Comparison of ENCODE assay signal across 13 cellular contexts in genomic region chr15:36358094-36358961, GRCh38.
DNase-seq lines count a peak whose midpoint lies in the region; ATAC-seq lines count a peak whose summit lies in the region.
"Had no signal": no experiment of that assay in that cellular context is flagged by ENCODE, and none has a peak within 500 bp of the region (broad histone marks: within the 10 kb centered on the region; RNA-seq: fewer than 3 reads in every experiment).

No MANE protein-coding gene starts in this region.

- no peak overlapping the region for H3K9ac ChIP-seq in duodenal mucosa (ENCODE audit: low read depth in 1 of 2, low read length in 2 of 2)
- H3K9ac ChIP-seq in rectal smooth muscle tissue (ENCODE audit: low read length): no peak overlapping the region

- no peaks in the 10 kb centered on the region for H3K27me3 Mint-ChIP-seq in activated naive CD4-positive, alpha-beta T cell treated with anti-CD3 and anti-CD28 coated beads for 36 hours (ENCODE audit: low read depth)

- H3K27ac ChIP-seq in duodenal mucosa (ENCODE audit: low read depth, low read length): peak overlapping the region; percentile 49
- peak overlapping the region; percentile 16 for H3K27ac ChIP-seq in rectal smooth muscle tissue (ENCODE audit: low read depth, low read length)
- H3K27ac ChIP-seq: body of pancreas, ovary had no signal

- H3K27me3 ChIP-seq in duodenal mucosa (ENCODE audit: control insufficient read depth in 1 of 2, insufficient read depth in 2 of 2, low read length in 2 of 2): no peaks in the 10 kb centered on the region
- H3K27me3 ChIP-seq in rectal smooth muscle tissue (ENCODE audit: control insufficient read depth, insufficient read depth, low read length): no peaks in the 10 kb centered on the region
- H3K27me3 ChIP-seq: body of pancreas, ovary had no signal

- H3K4me1 ChIP-seq in duodenal mucosa (ENCODE audit: control insufficient read depth in 1 of 2, insufficient read depth in 2 of 2, low read length in 2 of 2): peaks cover 0 to 6% of the 10 kb centered on the region in 2 donors
- H3K4me1 ChIP-seq in rectal smooth muscle tissue (ENCODE audit: control insufficient read depth, insufficient read depth, low read length): peaks cover 17% of the 10 kb centered on the region
- H3K4me1 ChIP-seq: body of pancreas had no signal

- H3K36me3 ChIP-seq in duodenal mucosa (ENCODE audit: control insufficient read depth in 1 of 2, insufficient read depth in 2 of 2, low read length in 2 of 2) (no peaks in the 10 kb centered on the region), rectal smooth muscle tissue (ENCODE audit: control insufficient read depth, insufficient read depth, low read length) (no peaks in the 10 kb centered on the region)
- H3K36me3 ChIP-seq: ovary had no signal

- no peak overlapping the region for H3K27ac Mint-ChIP-seq in activated naive CD4-positive, alpha-beta T cell treated with anti-CD3 and anti-CD28 coated beads for 36 hours

- no peaks in the 10 kb centered on the region for H3K36me3 Mint-ChIP-seq in activated naive CD4-positive, alpha-beta T cell treated with anti-CD3 and anti-CD28 coated beads for 36 hours (ENCODE audit: low read depth)

- DNase-seq in ELR (ENCODE audit: low read depth) (peak; percentile 61), NOMO-1 (lab: John Stamatoyannopoulos, UW; ENCODE audit: unreplicated experiment in 2 of 2) (peak; percentile 53 to 55), globus pallidus (ENCODE audit: low spot score) (no peak)
- no peak for DNase-seq in activated naive CD4-positive, alpha-beta T cell treated with anti-CD3 and anti-CD28 coated beads for 36 hours
- DNase-seq: activated CD4-positive, alpha-beta T cell treated with anti-CD3 and anti-CD28 coated beads, Interleukin-2, amount 50 U/mL, for 48 hours; body of pancreas; COR-L47; ovary had no signal

- intact Hi-C loops in activated naive CD4-positive, alpha-beta T cell treated with anti-CD3 and anti-CD28 coated beads for 36 hours (cut with micrococcal nuclease): no loop called here

- ATAC-seq in HG03108 (IDR thresholded peaks at IDR 0.05; ENCODE audit: unreplicated experiment) (no peak), GM18868 (IDR thresholded peaks at IDR 0.05; ENCODE audit: unreplicated experiment) (no peak)
- ATAC-seq: body of pancreas, Panc1 had no signal

- H3K4me1 Mint-ChIP-seq in activated naive CD4-positive, alpha-beta T cell treated with anti-CD3 and anti-CD28 coated beads for 36 hours (ENCODE audit: low read depth): no peaks in the 10 kb centered on the region

- no peak overlapping the region for H3K4me3 ChIP-seq in duodenal mucosa (ENCODE audit: low read depth in 1 of 2, low read length in 2 of 2)
- H3K4me3 ChIP-seq in rectal smooth muscle tissue (ENCODE audit: low read length): no peak overlapping the region
- H3K4me3 ChIP-seq: body of pancreas, ovary had no signal

- no peak overlapping the region for H3K4me3 Mint-ChIP-seq in activated naive CD4-positive, alpha-beta T cell treated with anti-CD3 and anti-CD28 coated beads for 36 hours

- no peaks in the 10 kb centered on the region for H3K9me3 Mint-ChIP-seq in activated naive CD4-positive, alpha-beta T cell treated with anti-CD3 and anti-CD28 coated beads for 36 hours

- no peaks in the 10 kb centered on the region for H3K9me3 ChIP-seq in duodenal mucosa (ENCODE audit: control insufficient read depth in 1 of 2, low read length in 2 of 2)
- H3K9me3 ChIP-seq: body of pancreas, ovary had no signal

- CTCF ChIA-PET in activated naive CD4-positive, alpha-beta T cell treated with anti-CD3 and anti-CD28 coated beads for 36 hours (lab: Charles Lee): no interaction called here

Comparison
In these comparisons a context has a peak if more than half of its experiments do, and no peak if none do; other contexts are left out.
1. DNase-seq: peak in ELR (single experiment) and NOMO-1 (2 of 2); none in activated naive CD4-positive, alpha-beta T cell treated with anti-CD3 and anti-CD28 coated beads for 36 hours (single experiment) and globus pallidus (single experiment).